In genomic region chr21:45306832-45307571, GRCh38 we compare ENCODE assay signal across 9 cellular contexts. TPM values are rescaled to one million over a fixed set of nuclear protein-coding genes. Genes with fewer than 3 reads are reported as not detected.
DNase-seq lines count a peak whose midpoint lies in the region; ATAC-seq and TF ChIP-seq lines count a peak whose summit lies in the region.
"Had no signal": no experiment of that assay in that cellular context is flagged by ENCODE, and none has a peak within 500 bp of the region (broad histone marks: within the 10 kb centered on the region; RNA-seq: fewer than 3 reads in every experiment).

No MANE protein-coding gene starts in this region.

- H3K9ac ChIP-seq in rectal smooth muscle tissue (ENCODE audit: low read length), result no peak overlapping the region

- peaks cover 3% of the 10 kb centered on the region for H3K27me3 ChIP-seq in rectal smooth muscle tissue (ENCODE audit: control insufficient read depth, insufficient read depth, low read length)
- no peaks in the 10 kb centered on the region for H3K27me3 ChIP-seq in naive thymus-derived CD4-positive, alpha-beta T cell (ENCODE audit: control insufficient read depth in 2 of 2, insufficient read depth in 2 of 2, low read length in 2 of 2)

- peaks cover 42% of the 10 kb centered on the region for H3K4me1 Mint-ChIP-seq in brain
- peaks cover 3 to 40% (median 8%) of the 10 kb centered on the region in 7 donors for H3K4me1 Mint-ChIP-seq in naive thymus-derived CD4-positive, alpha-beta T cell
- H3K4me1 Mint-ChIP-seq in activated CD8-positive, alpha-beta memory T cell treated with anti-CD3 and anti-CD28 coated beads, Interleukin-2, amount 10 ng/mL, durations not matched to agents 7 days and 5 days, result peaks cover 10% of the 10 kb centered on the region

- peak overlapping the region; percentile 34 for H3K4me3 ChIP-seq in rectal smooth muscle tissue (ENCODE audit: low read length)
- H3K4me3 ChIP-seq in naive thymus-derived CD4-positive, alpha-beta T cell (ENCODE audit: low read length), result no peak overlapping the region

- no peak for TF ChIP-seq CTCF in brain (conservative IDR thresholded peaks at IDR 0.05)

- peak overlapping the region in 3 of 5 experiments; percentile 14 to 48 (median 32) for H3K4me3 Mint-ChIP-seq in brain
- no peak overlapping the region for H3K4me3 Mint-ChIP-seq in naive thymus-derived CD4-positive, alpha-beta T cell
- H3K4me3 Mint-ChIP-seq in activated CD8-positive, alpha-beta memory T cell treated with anti-CD3 and anti-CD28 coated beads, Interleukin-2, amount 10 ng/mL, durations not matched to agents 7 days and 5 days, result no peak overlapping the region

- peaks cover 5% of the 10 kb centered on the region for H3K27me3 Mint-ChIP-seq in brain
- no peaks in the 10 kb centered on the region for H3K27me3 Mint-ChIP-seq in naive thymus-derived CD4-positive, alpha-beta T cell
- peaks cover 4% of the 10 kb centered on the region for H3K27me3 Mint-ChIP-seq in activated CD8-positive, alpha-beta memory T cell treated with anti-CD3 and anti-CD28 coated beads, Interleukin-2, amount 10 ng/mL, durations not matched to agents 7 days and 5 days

- peaks cover under 1 to 10% (median 5%) of the 10 kb centered on the region in 5 experiments for H3K9me3 Mint-ChIP-seq in brain
- H3K9me3 Mint-ChIP-seq in naive thymus-derived CD4-positive, alpha-beta T cell, result peaks cover 0 to 8% (median 0%) of the 10 kb centered on the region in 11 donors
- H3K9me3 Mint-ChIP-seq in activated CD8-positive, alpha-beta memory T cell treated with anti-CD3 and anti-CD28 coated beads, Interleukin-2, amount 10 ng/mL, durations not matched to agents 7 days and 5 days (ENCODE audit: low read depth), result no peaks in the 10 kb centered on the region

- no peaks in the 10 kb centered on the region for H3K9me3 ChIP-seq in naive thymus-derived CD4-positive, alpha-beta T cell (ENCODE audit: control insufficient read depth in 2 of 3, low read length in 3 of 3)

- ATAC-seq in naive thymus-derived CD4-positive, alpha-beta T cell, result no peak
- no peak for ATAC-seq in activated CD8-positive, alpha-beta memory T cell treated with anti-CD3 and anti-CD28 coated beads, Interleukin-2, amount 10 ng/mL, durations not matched to agents 7 days and 5 days
- no peak for ATAC-seq in GM18502 (IDR thresholded peaks at IDR 0.05; ENCODE audit: poor library complexity, unreplicated experiment)

- DNase-seq in ELR (ENCODE audit: low read depth) (peak; percentile 73), iPS-NIHi11 (ENCODE audit: low spot score) (peak; percentile 49), NCI-H2029 (lab: John Stamatoyannopoulos, UW) (no peak)
- no peak for DNase-seq in naive thymus-derived CD4-positive, alpha-beta T cell
- no peak for DNase-seq in activated CD8-positive, alpha-beta memory T cell treated with anti-CD3 and anti-CD28 coated beads, Interleukin-2, amount 10 ng/mL, durations not matched to agents 7 days and 5 days
- DNase-seq: activated CD4-positive, alpha-beta T cell treated with anti-CD3 and anti-CD28 coated beads for 1 hour had no signal

- peak overlapping the region; percentile 31 to 94 (median 72) for H3K27ac Mint-ChIP-seq in brain
- H3K27ac Mint-ChIP-seq in naive thymus-derived CD4-positive, alpha-beta T cell, result peak overlapping the region in 1 of 9 donors; percentile 84
- no peak overlapping the region for H3K27ac Mint-ChIP-seq in activated CD8-positive, alpha-beta memory T cell treated with anti-CD3 and anti-CD28 coated beads, Interleukin-2, amount 10 ng/mL, durations not matched to agents 7 days and 5 days

- peak overlapping the region; percentile 87 for H3K27ac ChIP-seq in rectal smooth muscle tissue (ENCODE audit: low read depth, low read length)
- no peak overlapping the region for H3K27ac ChIP-seq in naive thymus-derived CD4-positive, alpha-beta T cell (ENCODE audit: low read depth, low read length)

- no peaks in the 10 kb centered on the region for H3K36me3 Mint-ChIP-seq in brain
- H3K36me3 Mint-ChIP-seq in naive thymus-derived CD4-positive, alpha-beta T cell, result peaks cover 0 to 9% (median 4%) of the 10 kb centered on the region in 5 donors
- no peaks in the 10 kb centered on the region for H3K36me3 Mint-ChIP-seq in activated CD8-positive, alpha-beta memory T cell treated with anti-CD3 and anti-CD28 coated beads, Interleukin-2, amount 10 ng/mL, durations not matched to agents 7 days and 5 days

- POLR2A ChIA-PET in naive thymus-derived CD4-positive, alpha-beta T cell (lab: Charles Lee), result no interaction called here

- peaks cover 30% of the 10 kb centered on the region for H3K4me1 ChIP-seq in rectal smooth muscle tissue (ENCODE audit: control insufficient read depth, insufficient read depth, low read length)
- H3K4me1 ChIP-seq in naive thymus-derived CD4-positive, alpha-beta T cell (ENCODE audit: control insufficient read depth in 2 of 2, insufficient read depth in 2 of 2, low read length in 2 of 2), result peaks cover 0 to 27% of the 10 kb centered on the region in 2 donors

- CTCF ChIA-PET in naive thymus-derived CD4-positive, alpha-beta T cell (lab: Charles Lee), result interaction anchor here (1.4 kb wide), 1 partner anchor 16 kb away, joined by 4 read pairs; no protein-coding TSS in a partner anchor
- CTCF ChIA-PET in activated CD8-positive, alpha-beta memory T cell treated with anti-CD3 and anti-CD28 coated beads, Interleukin-2, amount 10 ng/mL, durations not matched to agents 7 days and 5 days (lab: Charles Lee), result interaction anchor here (2.0 kb wide), 1 partner anchor 167 kb away, joined by 8 read pairs; no protein-coding TSS in a partner anchor

- H3K36me3 ChIP-seq in rectal smooth muscle tissue (ENCODE audit: control insufficient read depth, insufficient read depth, low read length), result no peaks in the 10 kb centered on the region
- H3K36me3 ChIP-seq in naive thymus-derived CD4-positive, alpha-beta T cell (ENCODE audit: control insufficient read depth in 2 of 3, insufficient read depth in 3 of 3, low read length in 3 of 3), result no peaks in the 10 kb centered on the region

- intact Hi-C loops in naive thymus-derived CD4-positive, alpha-beta T cell (cut with micrococcal nuclease), result no loop called here

RNA-seq across cellular contexts. Expression of gene POFUT2, which starts 19.3 kb away (rescaled TPM):
- 11.5 TPM for polyA plus RNA-seq in brain (ENCODE audit: insufficient read depth, low read depth, low replicate concordance)
- total RNA-seq in naive thymus-derived CD4-positive, alpha-beta T cell, result 10 to 100 TPM; 20.1 to 53.3 (median 47.8) TPM
- polyA plus RNA-seq in naive thymus-derived CD4-positive, alpha-beta T cell, result 1 to 10 TPM; 3.8 to 5.4 TPM
- total RNA-seq in activated CD8-positive, alpha-beta memory T cell treated with anti-CD3 and anti-CD28 coated beads, Interleukin-2, amount 10 ng/mL, durations not matched to agents 7 days and 5 days, result 10 to 100 TPM; 16.4 to 19.5 TPM

Comparison
In these comparisons a context has a peak if more than half of its experiments do, and no peak if none do; other contexts are left out.
1. DNase-seq: peak in ELR (single experiment) and iPS-NIHi11 (single experiment); none in NCI-H2029 (single experiment), naive thymus-derived CD4-positive, alpha-beta T cell (0 of 9) and activated CD8-positive, alpha-beta memory T cell treated with anti-CD3 and anti-CD28 coated beads, Interleukin-2, amount 10 ng/mL, durations not matched to agents 7 days and 5 days (single experiment).
2. H3K4me3 Mint-ChIP-seq: peak in brain (3 of 5); none in naive thymus-derived CD4-positive, alpha-beta T cell (0 of 10) and activated CD8-positive, alpha-beta memory T cell treated with anti-CD3 and anti-CD28 coated beads, Interleukin-2, amount 10 ng/mL, durations not matched to agents 7 days and 5 days (single experiment).